Comparison of ENCODE assay signal across 16 cellular contexts in the genomic region with DNA sequence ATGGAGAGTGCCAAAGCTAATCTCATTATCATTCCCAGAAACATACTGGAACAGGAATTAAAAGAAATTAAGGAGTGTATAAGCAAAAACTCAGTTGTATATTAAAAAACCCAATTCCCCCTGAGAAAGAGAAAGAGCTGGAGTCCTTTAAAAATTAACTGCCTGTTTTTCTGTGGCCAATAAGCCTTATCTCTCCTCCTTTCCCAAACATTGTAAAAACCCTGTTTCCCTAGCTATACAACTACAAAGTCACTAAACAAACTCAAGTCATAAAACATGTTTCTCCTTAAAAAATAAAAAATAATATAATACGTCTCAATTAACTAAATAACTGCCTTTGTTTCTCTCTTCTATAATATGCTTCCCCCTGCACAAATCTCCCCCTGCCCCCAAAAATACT. TPM values are rescaled to one million over a fixed set of nuclear protein-coding genes. Genes with fewer than 3 reads are reported as not detected.
DNase-seq lines count a peak whose midpoint lies in the region; ATAC-seq and TF ChIP-seq lines count a peak whose summit lies in the region.
"Had no signal": no experiment of that assay in that cellular context is flagged by ENCODE, and none has a peak within 500 bp of the region (broad histone marks: within the 10 kb centered on the region; RNA-seq: fewer than 3 reads in every experiment).

No MANE protein-coding gene starts in this region.

- H2AK5ac ChIP-seq in mesenchymal stem cell (ENCODE audit: low read length, severe bottlenecking): no peak overlapping the region

- H3K27ac ChIP-seq in HCT116 (ENCODE audit: low read depth, low read length) (no peak overlapping the region), RWPE2 (ENCODE audit: poor library complexity, severe bottlenecking) (peak overlapping the region; percentile 28), mesenchymal stem cell (ENCODE audit: low read length, poor library complexity, severe bottlenecking) (no peak overlapping the region), smooth muscle cell (ENCODE audit: low read depth) (peak overlapping the region; percentile 56), heart right ventricle (no peak overlapping the region)
- H3K27ac ChIP-seq: PC-9 had no signal

- H3K9me3 ChIP-seq in HCT116 (ENCODE audit: control insufficient read depth in 1 of 2, insufficient read depth in 1 of 2, low read depth in 1 of 2, low read length in 2 of 2): no peaks in the 10 kb centered on the region
- H3K9me3 ChIP-seq in RWPE2 (ENCODE audit: severe bottlenecking): no peaks in the 10 kb centered on the region
- no peaks in the 10 kb centered on the region for H3K9me3 ChIP-seq in mesenchymal stem cell (ENCODE audit: control insufficient read depth, low read length)
- H3K9me3 ChIP-seq in smooth muscle cell (replicated peaks; ENCODE audit: low read depth): no peaks in the 10 kb centered on the region
- H3K9me3 ChIP-seq in heart right ventricle: no peaks in the 10 kb centered on the region

- H3F3A ChIP-seq in smooth muscle cell (ENCODE audit: low read depth): peaks cover 3% of the 10 kb centered on the region

- H4K20me1 ChIP-seq in HCT116 (ENCODE audit: insufficient read depth) (no peaks in the 10 kb centered on the region), smooth muscle cell (ENCODE audit: low read depth) (no peaks in the 10 kb centered on the region)

- no peak overlapping the region for H4K8ac ChIP-seq in mesenchymal stem cell (ENCODE audit: low read length)

- no peak for TF ChIP-seq RAD21 in HCT116 (IDR thresholded peaks at IDR 0.05; ENCODE audit: low read depth)

- no peak overlapping the region for H4K91ac ChIP-seq in mesenchymal stem cell (ENCODE audit: low read length)

- H2BK15ac ChIP-seq in mesenchymal stem cell (ENCODE audit: low read depth, poor library complexity, severe bottlenecking): no peak overlapping the region

- H3K27me3 ChIP-seq in HCT116 (ENCODE audit: insufficient read depth, low read length): no peaks in the 10 kb centered on the region
- no peaks in the 10 kb centered on the region for H3K27me3 ChIP-seq in RWPE2 (ENCODE audit: insufficient read depth, poor library complexity, severe bottlenecking)
- H3K27me3 ChIP-seq in mesenchymal stem cell (ENCODE audit: control insufficient read depth in 1 of 2, insufficient read depth in 1 of 2, low read length in 2 of 2): no peaks in the 10 kb centered on the region
- H3K27me3 ChIP-seq in smooth muscle cell (ENCODE audit: low read depth): no peaks in the 10 kb centered on the region
- no peaks in the 10 kb centered on the region for H3K27me3 ChIP-seq in heart right ventricle

- no peak for TF ChIP-seq POLR2A in HCT116 (IDR thresholded peaks at IDR 0.05; ENCODE audit: borderline replicate concordance, extremely low read depth, insufficient read depth, insufficient read length)

- H3K9me2 ChIP-seq in HCT116 (ENCODE audit: insufficient read depth): no peaks in the 10 kb centered on the region

- H3K18ac ChIP-seq in mesenchymal stem cell (ENCODE audit: low read depth in 1 of 2, low read length in 2 of 2): no peak overlapping the region

- no peak overlapping the region for H3K4me2 ChIP-seq in HCT116 (ENCODE audit: low read length)
- no peak overlapping the region for H3K4me2 ChIP-seq in mesenchymal stem cell (ENCODE audit: low read length, poor library complexity, severe bottlenecking)
- H3K4me2 ChIP-seq in smooth muscle cell: peak overlapping the region; percentile 63
- H3K4me2 ChIP-seq: PC-9 had no signal

- H2BK120ac ChIP-seq in mesenchymal stem cell (ENCODE audit: low read depth, low read length): no peak overlapping the region

- H2BK5ac ChIP-seq in mesenchymal stem cell (ENCODE audit: low read depth, low read length, poor library complexity, severe bottlenecking): no peak overlapping the region

- intact Hi-C loops in HCT116 (cut with micrococcal nuclease) (no loop called here), heart right ventricle (cut with DNase I) (loop anchor here in 1 of 10 donors (2.0 kb wide), 1 partner anchor 61 kb away; no protein-coding TSS in a partner anchor)

- POLR2A ChIA-PET in HCT116 (lab: Charles Lee): interaction anchor here (0.8 kb wide), 1 partner anchor 65 kb away, joined by 3 read pairs; no protein-coding TSS in a partner anchor

- no peak overlapping the region for H3K4ac ChIP-seq in mesenchymal stem cell (ENCODE audit: low read depth in 1 of 2, low read length in 2 of 2)

- WGBS in mesenchymal stem cell: 82% methylated on average over 1 of the region's 1 CpG
- 46% methylated on average over 1 of the region's 1 CpG for WGBS in smooth muscle cell (ENCODE audit: low lambda C conversion rate)
- 75 to 88% methylated on average over 1 of the region's 1 CpG for WGBS in heart right ventricle, 2 donors

- DNase-seq in HCT116 (ENCODE audit: low read depth, low spot score) (no peak), RWPE2 (ENCODE audit: low spot score) (no peak), mesenchymal stem cell (no peak), smooth muscle cell (lab: John Stamatoyannopoulos, UW; ENCODE audit: unreplicated experiment) (no peak), heart right ventricle (no peak)
- no peak for DNase-seq in activated T-cell treated with anti-CD3 and anti-CD28 coated beads, Interleukin-2, amount 50 U/mL, for 1 hour
- DNase-seq: COR-L47, KBM-7, NCI-H1092 treated with DMSO at 0.1 percent for 48 hours, NCI-H2081 treated with DMSO at 0.1 percent for 48 hours, NCI-H510A, NCI-H774, PC-9 had no signal

- peaks cover 0 to 8% of the 10 kb centered on the region in 2 experiments; a peak in 2 of 4 replicates for H3K4me1 ChIP-seq in HCT116 (ENCODE audit: control insufficient read depth in 1 of 2, insufficient read depth in 2 of 2, low read length in 2 of 2)
- H3K4me1 ChIP-seq in RWPE2 (ENCODE audit: insufficient read depth, poor library complexity, severe bottlenecking): peaks cover 14% of the 10 kb centered on the region
- peaks cover 6% of the 10 kb centered on the region for H3K4me1 ChIP-seq in mesenchymal stem cell (ENCODE audit: control insufficient read depth, insufficient read depth, low read depth, low read length)
- peaks cover 9% of the 10 kb centered on the region for H3K4me1 ChIP-seq in smooth muscle cell (ENCODE audit: low read depth)
- peaks cover 0 to 22% (median 3%) of the 10 kb centered on the region in 9 donors for H3K4me1 ChIP-seq in heart right ventricle

- no peak overlapping the region for H2BK12ac ChIP-seq in mesenchymal stem cell (ENCODE audit: low read length in 2 of 2)

- ATAC-seq in HCT116 (no peak), RWPE2 (ENCODE audit: low read depth) (no peak), HG03097 (IDR thresholded peaks at IDR 0.05; ENCODE audit: low FRiP score, unreplicated experiment) (no peak), heart right ventricle (no peak), HG03571 (IDR thresholded peaks at IDR 0.05; ENCODE audit: unreplicated experiment) (no peak)
- ATAC-seq: Right ventricle myocardium inferior had no signal

- CTCF ChIA-PET in HCT116 (lab: Charles Lee): interaction anchor here (0.8 to 5.9 kb wide), 7 partner anchors 8 to 112 kb away, joined by 3 to 140 read pairs (median 5); no protein-coding TSS in a partner anchor

- no peaks in the 10 kb centered on the region for H3K79me2 ChIP-seq in HCT116 (ENCODE audit: insufficient read depth, low read length)
- no peaks in the 10 kb centered on the region for H3K79me2 ChIP-seq in smooth muscle cell (ENCODE audit: low read depth)

- H3K23ac ChIP-seq in mesenchymal stem cell (ENCODE audit: low read length in 2 of 2): no peak overlapping the region

- no peak overlapping the region for H3K9ac ChIP-seq in HCT116 (ENCODE audit: low read length)
- H3K9ac ChIP-seq in mesenchymal stem cell (ENCODE audit: low read length): peak overlapping the region; percentile 69
- peak overlapping the region; percentile 15 for H3K9ac ChIP-seq in smooth muscle cell (ENCODE audit: low read depth)

- no peak for TF ChIP-seq CTCF in HCT116 (IDR thresholded peaks at IDR 0.05 in 2 of 3, conservative IDR thresholded peaks at IDR 0.05 in 1 of 3; ENCODE audit: borderline replicate concordance in 1 of 3, insufficient read depth in 1 of 3, low read depth in 2 of 3, low read length in 2 of 3)
- no peak for TF ChIP-seq CTCF in RWPE2 (IDR thresholded peaks at IDR 0.05; ENCODE audit: poor library complexity, severe bottlenecking)
- TF ChIP-seq CTCF in smooth muscle cell (IDR thresholded peaks at IDR 0.05; ENCODE audit: borderline replicate concordance, insufficient read depth, poor library complexity, severe bottlenecking): no peak
- TF ChIP-seq CTCF in heart right ventricle (IDR thresholded peaks at IDR 0.05): no peak

- H3K36me3 ChIP-seq in HCT116 (ENCODE audit: control insufficient read depth in 1 of 2, insufficient read depth in 2 of 2, low read length in 2 of 2): no peaks in the 10 kb centered on the region
- no peaks in the 10 kb centered on the region for H3K36me3 ChIP-seq in RWPE2 (ENCODE audit: low read depth)
- no peaks in the 10 kb centered on the region for H3K36me3 ChIP-seq in mesenchymal stem cell (ENCODE audit: control insufficient read depth in 1 of 2, insufficient read depth in 2 of 2, low read depth in 1 of 2, low read length in 2 of 2)
- no peaks in the 10 kb centered on the region for H3K36me3 ChIP-seq in smooth muscle cell (ENCODE audit: low read depth)
- H3K36me3 ChIP-seq in heart right ventricle: no peaks in the 10 kb centered on the region

- H2AFZ ChIP-seq in HCT116 (ENCODE audit: low read depth, low read length, poor library complexity, severe bottlenecking) (peak overlapping the region; percentile 12), mesenchymal stem cell (ENCODE audit: low read depth, low read length) (no peak overlapping the region), smooth muscle cell (ENCODE audit: low read depth) (peak overlapping the region; percentile 90)
- H2AFZ ChIP-seq: PC-9 had no signal

- H3K4me3 ChIP-seq in HCT116 (replicated peaks in 1 of 2; ENCODE audit: low read depth in 1 of 2, low read length in 2 of 2) (no peak overlapping the region), RWPE2 (ENCODE audit: severe bottlenecking) (no peak overlapping the region), mesenchymal stem cell (ENCODE audit: insufficient read depth in 1 of 2, low read depth in 1 of 2, low read length in 2 of 2) (no peak overlapping the region), smooth muscle cell (peak overlapping the region; percentile 31), heart right ventricle (no peak overlapping the region)
- H3K4me3 ChIP-seq: PC-9 had no signal

- no TSS peak for BruUV-seq in HCT116 (replicated peaks; lab: Mats Ljungman, UMichigan)

- RAD21 ChIA-PET in HCT116 (lab: Charles Lee; ENCODE audit: low non-redundant PET in 1 of 2, low total read pairs in 2 of 2, uncharacterized antibody in 2 of 2, unreplicated experiment in 2 of 2): interaction anchor here (0.6 to 1.2 kb wide), 3 partner anchors 37 to 74 kb away, joined by 3 to 4 read pairs (median 3); no protein-coding TSS in a partner anchor

- H3K14ac ChIP-seq in mesenchymal stem cell (ENCODE audit: low read length in 2 of 2): no peak overlapping the region

- no peaks in the 10 kb centered on the region for H3K79me1 ChIP-seq in mesenchymal stem cell (replicated peaks; ENCODE audit: low read length, poor library complexity, severe bottlenecking)

RNA-seq across cellular contexts. Expression of gene THEM4, which starts 26.9 kb away (rescaled TPM):
- total RNA-seq in HCT116 (2021; ENCODE audit: unreplicated experiment) (17.0 TPM), smooth muscle cell (11.8 and 14.4 TPM in 2 replicates), heart right ventricle (10 to 100 TPM; 14.5 to 18.6 (median 16.2) TPM)
- polyA plus RNA-seq in HCT116 (2012): 7.9 and 12.6 TPM in 2 replicates
- polyA plus RNA-seq in mesenchymal stem cell (2013, experiment 1 of 2): 13.4 TPM
- polyA plus RNA-seq in mesenchymal stem cell (2013, experiment 2 of 2): 13.6 TPM
- polyA plus RNA-seq in smooth muscle cell (15.9 and 19.0 TPM in 2 replicates), heart right ventricle (10 to 100 TPM; 13.9 to 32.5 TPM)

RNA-seq across cellular contexts. Expression of gene S100A10, which starts 57.5 kb away (rescaled TPM):
- total RNA-seq in HCT116 (2021; ENCODE audit: unreplicated experiment) (340 TPM), smooth muscle cell (339 and 477 TPM in 2 replicates), heart right ventricle (100 to 1,000 TPM in 9 of 10 donors, 10 to 100 TPM in 1; 71.3 to 519 (median 235) TPM)
- polyA plus RNA-seq in HCT116 (2012): 152 and 230 TPM in 2 replicates
- 743 TPM for polyA plus RNA-seq in mesenchymal stem cell (2013, experiment 1 of 2)
- polyA plus RNA-seq in mesenchymal stem cell (2013, experiment 2 of 2): 740 TPM
- polyA plus RNA-seq in smooth muscle cell (1,351 and 2,073 TPM in 2 replicates), heart right ventricle (100 to 1,000 TPM; 319 to 412 TPM)

Comparison
In these comparisons a context has a peak if more than half of its experiments do, and no peak if none do; other contexts are left out.
1. H3K27ac ChIP-seq: peak in RWPE2 (single experiment) and smooth muscle cell (single experiment); none in HCT116 (single experiment), mesenchymal stem cell (single experiment) and heart right ventricle (0 of 10).